ENCODE assay signal across 1 cellular context in the genomic region with DNA sequence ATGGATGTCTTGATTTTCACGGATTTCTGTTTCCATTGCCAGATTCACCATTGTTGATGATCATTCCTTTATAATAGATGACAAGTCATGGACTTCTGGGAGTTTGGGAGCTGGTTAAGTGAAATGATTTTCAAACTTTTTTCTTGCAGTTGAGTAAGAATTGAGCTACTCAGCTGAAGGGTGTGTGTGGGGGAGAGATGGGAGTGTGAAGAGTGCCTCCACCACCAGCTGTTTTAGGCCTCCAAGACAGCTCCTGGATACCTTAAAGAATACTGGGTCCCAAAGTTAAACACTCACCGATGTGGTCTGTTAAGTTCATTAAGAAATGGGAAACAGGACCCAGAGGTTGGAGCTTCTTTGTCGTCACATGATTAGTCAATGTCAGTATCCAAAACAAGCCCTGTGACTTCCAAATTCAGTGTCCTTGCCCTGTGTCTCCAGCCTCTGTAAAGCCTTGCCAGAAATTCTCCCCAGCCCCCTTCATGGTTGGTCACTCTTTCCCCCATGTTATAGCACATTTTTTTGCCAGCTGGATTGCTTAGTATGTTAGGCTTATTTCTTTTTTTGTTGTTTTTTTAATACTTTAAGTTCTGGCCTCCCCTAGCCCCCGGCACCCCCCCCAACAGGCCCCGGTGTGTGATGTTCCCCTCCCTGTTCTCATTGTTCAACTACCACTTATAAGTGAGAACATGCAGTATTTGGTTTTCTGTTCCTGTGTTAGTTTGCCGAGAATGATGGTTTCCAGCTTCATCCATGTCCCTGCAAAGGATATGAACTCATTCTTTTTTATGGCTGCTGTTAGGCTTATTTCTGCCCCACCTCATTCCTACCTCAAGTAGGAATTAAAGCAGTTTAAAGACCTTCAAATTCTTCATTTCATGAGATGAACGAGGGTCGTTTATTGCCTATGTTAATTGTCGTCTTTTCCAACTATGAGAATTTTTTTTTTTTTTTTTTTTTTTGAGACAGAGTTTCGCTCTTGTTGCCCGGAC.
TF ChIP-seq lines count a peak whose summit lies in the region.

No MANE protein-coding gene starts in this region.

TF ChIP-seq in GM23338, 12 proteins besides CTCF, POLR2A, EP300 and RAD21 (continued from another document):
- TF ChIP-seq, protein P1, sequence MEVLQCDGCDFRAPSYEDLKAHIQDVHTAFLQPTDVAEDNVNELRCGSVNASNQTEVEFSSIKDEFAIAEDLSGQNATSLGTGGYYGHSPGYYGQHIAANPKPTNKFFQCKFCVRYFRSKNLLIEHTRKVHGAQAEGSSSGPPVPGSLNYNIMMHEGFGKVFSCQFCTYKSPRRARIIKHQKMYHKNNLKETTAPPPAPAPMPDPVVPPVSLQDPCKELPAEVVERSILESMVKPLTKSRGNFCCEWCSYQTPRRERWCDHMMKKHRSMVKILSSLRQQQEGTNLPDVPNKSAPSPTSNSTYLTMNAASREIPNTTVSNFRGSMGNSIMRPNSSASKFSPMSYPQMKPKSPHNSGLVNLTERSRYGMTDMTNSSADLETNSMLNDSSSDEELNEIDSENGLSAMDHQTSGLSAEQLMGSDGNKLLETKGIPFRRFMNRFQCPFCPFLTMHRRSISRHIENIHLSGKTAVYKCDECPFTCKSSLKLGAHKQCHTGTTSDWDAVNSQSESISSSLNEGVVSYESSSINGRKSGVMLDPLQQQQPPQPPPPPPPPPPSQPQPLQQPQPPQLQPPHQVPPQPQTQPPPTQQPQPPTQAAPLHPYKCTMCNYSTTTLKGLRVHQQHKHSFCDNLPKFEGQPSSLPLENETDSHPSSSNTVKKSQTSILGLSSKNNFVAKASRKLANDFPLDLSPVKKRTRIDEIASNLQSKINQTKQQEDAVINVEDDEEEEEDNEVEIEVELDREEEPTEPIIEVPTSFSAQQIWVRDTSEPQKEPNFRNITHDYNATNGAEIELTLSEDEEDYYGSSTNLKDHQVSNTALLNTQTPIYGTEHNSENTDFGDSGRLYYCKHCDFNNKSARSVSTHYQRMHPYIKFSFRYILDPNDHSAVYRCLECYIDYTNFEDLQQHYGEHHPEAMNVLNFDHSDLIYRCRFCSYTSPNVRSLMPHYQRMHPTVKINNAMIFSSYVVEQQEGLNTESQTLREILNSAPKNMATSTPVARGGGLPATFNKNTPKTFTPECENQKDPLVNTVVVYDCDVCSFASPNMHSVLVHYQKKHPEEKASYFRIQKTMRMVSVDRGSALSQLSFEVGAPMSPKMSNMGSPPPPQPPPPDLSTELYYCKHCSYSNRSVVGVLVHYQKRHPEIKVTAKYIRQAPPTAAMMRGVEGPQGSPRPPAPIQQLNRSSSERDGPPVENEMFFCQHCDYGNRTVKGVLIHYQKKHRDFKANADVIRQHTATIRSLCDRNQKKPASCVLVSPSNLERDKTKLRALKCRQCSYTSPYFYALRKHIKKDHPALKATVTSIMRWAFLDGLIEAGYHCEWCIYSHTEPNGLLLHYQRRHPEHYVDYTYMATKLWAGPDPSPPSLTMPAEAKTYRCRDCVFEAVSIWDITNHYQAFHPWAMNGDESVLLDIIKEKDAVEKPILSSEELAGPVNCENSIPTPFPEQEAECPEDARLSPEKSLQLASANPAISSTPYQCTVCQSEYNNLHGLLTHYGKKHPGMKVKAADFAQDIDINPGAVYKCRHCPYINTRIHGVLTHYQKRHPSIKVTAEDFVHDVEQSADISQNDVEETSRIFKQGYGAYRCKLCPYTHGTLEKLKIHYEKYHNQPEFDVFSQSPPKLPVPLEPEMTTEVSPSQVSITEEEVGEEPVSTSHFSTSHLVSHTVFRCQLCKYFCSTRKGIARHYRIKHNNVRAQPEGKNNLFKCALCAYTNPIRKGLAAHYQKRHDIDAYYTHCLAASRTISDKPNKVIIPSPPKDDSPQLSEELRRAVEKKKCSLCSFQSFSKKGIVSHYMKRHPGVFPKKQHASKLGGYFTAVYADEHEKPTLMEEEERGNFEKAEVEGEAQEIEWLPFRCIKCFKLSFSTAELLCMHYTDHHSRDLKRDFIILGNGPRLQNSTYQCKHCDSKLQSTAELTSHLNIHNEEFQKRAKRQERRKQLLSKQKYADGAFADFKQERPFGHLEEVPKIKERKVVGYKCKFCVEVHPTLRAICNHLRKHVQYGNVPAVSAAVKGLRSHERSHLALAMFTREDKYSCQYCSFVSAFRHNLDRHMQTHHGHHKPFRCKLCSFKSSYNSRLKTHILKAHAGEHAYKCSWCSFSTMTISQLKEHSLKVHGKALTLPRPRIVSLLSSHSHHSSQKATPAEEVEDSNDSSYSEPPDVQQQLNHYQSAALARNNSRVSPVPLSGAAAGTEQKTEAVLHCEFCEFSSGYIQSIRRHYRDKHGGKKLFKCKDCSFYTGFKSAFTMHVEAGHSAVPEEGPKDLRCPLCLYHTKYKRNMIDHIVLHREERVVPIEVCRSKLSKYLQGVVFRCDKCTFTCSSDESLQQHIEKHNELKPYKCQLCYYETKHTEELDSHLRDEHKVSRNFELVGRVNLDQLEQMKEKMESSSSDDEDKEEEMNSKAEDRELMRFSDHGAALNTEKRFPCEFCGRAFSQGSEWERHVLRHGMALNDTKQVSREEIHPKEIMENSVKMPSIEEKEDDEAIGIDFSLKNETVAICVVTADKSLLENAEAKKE (CRISPR knock-in tag; IDR thresholded peaks at IDR 0.05): no peak
- TF ChIP-seq ZNF331 (CRISPR knock-in tag; IDR thresholded peaks at IDR 0.05; ENCODE audit: low read depth) (no peak), ZNF114 (CRISPR knock-in tag; IDR thresholded peaks at IDR 0.05) (no peak)
